ENCODE assay signal across 14 cellular contexts in genomic region chr17:38603786-38604478, GRCh38. TPM values are rescaled to one million over a fixed set of nuclear protein-coding genes. Genes with fewer than 3 reads are reported as not detected.
DNase-seq lines count a peak whose midpoint lies in the region; ATAC-seq and TF ChIP-seq lines count a peak whose summit lies in the region.
"Had no signal": no experiment of that assay in that cellular context is flagged by ENCODE, and none has a peak within 500 bp of the region (broad histone marks: within the 10 kb centered on the region; RNA-seq: fewer than 3 reads in every experiment).

No MANE protein-coding gene starts in this region.

- H3K27ac ChIP-seq in CD4-positive, alpha-beta T cell (ENCODE audit: low read depth, low read length) = no peak overlapping the region
- H3K27ac ChIP-seq in GM23338 (ENCODE audit: low read depth) (no peak overlapping the region), cingulate gyrus (ENCODE audit: low read depth, low read length) (peak overlapping the region; percentile 41)
- H3K27ac ChIP-seq: esophagus squamous epithelium, lower lobe of right lung, RWPE1, thoracic aorta had no signal

- H3K27ac Mint-ChIP-seq in CD4-positive, alpha-beta T cell = no peak overlapping the region
- H3K27ac Mint-ChIP-seq in GM23338 = no peak overlapping the region
- peak overlapping the region in 3 of 10 donors; percentile 2 to 32 (median 31) for H3K27ac Mint-ChIP-seq in naive thymus-derived CD8-positive, alpha-beta T cell
- no peak overlapping the region for H3K27ac Mint-ChIP-seq in activated CD4-positive, alpha-beta memory T cell treated with anti-CD3 and anti-CD28 coated beads, Interleukin-2, amount 10 ng/mL, durations not matched to agents 7 days and 5 days

- intact Hi-C loops in CD4-positive, alpha-beta T cell (cut with DNase I, micrococcal nuclease) = no loop called here

- H3K27me3 Mint-ChIP-seq in CD4-positive, alpha-beta T cell = peaks cover 84% of the 10 kb centered on the region
- peaks cover 52% of the 10 kb centered on the region for H3K27me3 Mint-ChIP-seq in GM23338 (ENCODE audit: insufficient read depth, low read depth, poor library complexity)
- peaks cover 16 to 78% (median 44%) of the 10 kb centered on the region in 5 donors for H3K27me3 Mint-ChIP-seq in naive thymus-derived CD8-positive, alpha-beta T cell
- peaks cover 82% of the 10 kb centered on the region for H3K27me3 Mint-ChIP-seq in activated CD4-positive, alpha-beta memory T cell treated with anti-CD3 and anti-CD28 coated beads, Interleukin-2, amount 10 ng/mL, durations not matched to agents 7 days and 5 days

- H3K9me3 Mint-ChIP-seq in CD4-positive, alpha-beta T cell = no peaks in the 10 kb centered on the region
- H3K9me3 Mint-ChIP-seq in GM23338 = no peaks in the 10 kb centered on the region; the same call in 2 of the 3 replicates
- H3K9me3 Mint-ChIP-seq in naive thymus-derived CD8-positive, alpha-beta T cell = no peaks in the 10 kb centered on the region
- no peaks in the 10 kb centered on the region for H3K9me3 Mint-ChIP-seq in activated CD4-positive, alpha-beta memory T cell treated with anti-CD3 and anti-CD28 coated beads, Interleukin-2, amount 10 ng/mL, durations not matched to agents 7 days and 5 days

- H3K36me3 ChIP-seq in GM23338 (ENCODE audit: insufficient read depth) = no peaks in the 10 kb centered on the region
- H3K36me3 ChIP-seq: esophagus squamous epithelium, lower lobe of right lung, thoracic aorta had no signal

- peaks cover 28% of the 10 kb centered on the region for H3K4me1 Mint-ChIP-seq in CD4-positive, alpha-beta T cell (ENCODE audit: low read depth)
- H3K4me1 Mint-ChIP-seq in GM23338 = peaks cover 76% of the 10 kb centered on the region
- peaks cover 16 to 35% (median 19%) of the 10 kb centered on the region in 4 donors for H3K4me1 Mint-ChIP-seq in naive thymus-derived CD8-positive, alpha-beta T cell
- peaks cover 10% of the 10 kb centered on the region for H3K4me1 Mint-ChIP-seq in activated CD4-positive, alpha-beta memory T cell treated with anti-CD3 and anti-CD28 coated beads, Interleukin-2, amount 10 ng/mL, durations not matched to agents 7 days and 5 days

- H3K36me3 Mint-ChIP-seq in CD4-positive, alpha-beta T cell (ENCODE audit: low read depth) = no peaks in the 10 kb centered on the region
- H3K36me3 Mint-ChIP-seq in GM23338 (ENCODE audit: low read depth) = no peaks in the 10 kb centered on the region
- H3K36me3 Mint-ChIP-seq in naive thymus-derived CD8-positive, alpha-beta T cell = peaks cover 0 to 3% (median 0%) of the 10 kb centered on the region in 3 donors
- no peaks in the 10 kb centered on the region for H3K36me3 Mint-ChIP-seq in activated CD4-positive, alpha-beta memory T cell treated with anti-CD3 and anti-CD28 coated beads, Interleukin-2, amount 10 ng/mL, durations not matched to agents 7 days and 5 days (ENCODE audit: low read depth)

- peak overlapping the region; percentile 16 for H3K4me3 Mint-ChIP-seq in CD4-positive, alpha-beta T cell
- peak overlapping the region; percentile 52 for H3K4me3 Mint-ChIP-seq in GM23338
- peak overlapping the region in 9 of 10 donors; percentile 1 to 64 (median 9) for H3K4me3 Mint-ChIP-seq in naive thymus-derived CD8-positive, alpha-beta T cell
- no peak overlapping the region for H3K4me3 Mint-ChIP-seq in activated CD4-positive, alpha-beta memory T cell treated with anti-CD3 and anti-CD28 coated beads, Interleukin-2, amount 10 ng/mL, durations not matched to agents 7 days and 5 days

- ATAC-seq in CD4-positive, alpha-beta T cell (ENCODE audit: poor library complexity) = no peak
- no peak for ATAC-seq in GM23338
- no peak for ATAC-seq in naive thymus-derived CD8-positive, alpha-beta T cell

- CTCF ChIA-PET in CD4-positive, alpha-beta T cell (lab: Charles Lee) = interaction anchor here (1.6 to 2.6 kb wide), 2 partner anchors 46 to 64 kb away, joined by 3 to 11 read pairs; no protein-coding TSS in a partner anchor
- CTCF ChIA-PET in activated CD4-positive, alpha-beta memory T cell treated with anti-CD3 and anti-CD28 coated beads, Interleukin-2, amount 10 ng/mL, durations not matched to agents 7 days and 5 days (lab: Charles Lee) = no interaction called here

- POLR2A ChIA-PET in CD4-positive, alpha-beta T cell (lab: Charles Lee) = no interaction called here
- POLR2A ChIA-PET in naive thymus-derived CD8-positive, alpha-beta T cell (lab: Charles Lee) = no interaction called here
- POLR2A ChIA-PET in activated CD4-positive, alpha-beta memory T cell treated with anti-CD3 and anti-CD28 coated beads, Interleukin-2, amount 10 ng/mL, durations not matched to agents 7 days and 5 days (lab: Charles Lee) = no interaction called here

- H2AFZ ChIP-seq in GM23338 = peak overlapping the region; percentile 47; the same call in 1 of the 2 replicates

- H3K9me2 ChIP-seq in GM23338 (ENCODE audit: insufficient read depth) = no peaks in the 10 kb centered on the region

- H3F3A ChIP-seq in GM23338 (replicated peaks; ENCODE audit: low read depth) = peaks cover 18% of the 10 kb centered on the region

- H3K9me3 ChIP-seq in CD4-positive, alpha-beta T cell (ENCODE audit: control insufficient read depth, low read length) = no peaks in the 10 kb centered on the region
- H3K9me3 ChIP-seq: esophagus squamous epithelium, lower lobe of right lung, thoracic aorta had no signal

- TF ChIP-seq CTCF in CD4-positive, alpha-beta T cell (IDR thresholded peaks at IDR 0.05) = no peak
- no peak for TF ChIP-seq CTCF in GM23338 (conservative IDR thresholded peaks at IDR 0.05; ENCODE audit: low read depth in 2 of 2)

- peak overlapping the region; percentile 90 for H3K4me2 ChIP-seq in GM23338

- no peaks in the 10 kb centered on the region for H3K79me2 ChIP-seq in GM23338 (replicated peaks; ENCODE audit: insufficient read depth)

- DNase-seq in CD4-positive, alpha-beta T cell = no peak
- DNase-seq in GM23338 (ENCODE audit: low spot score) (no peak), erythroblast (lab: John Stamatoyannopoulos, UW) (no peak), NCI-H146 treated with DMSO at 0.1 percent for 48 hours (lab: John Stamatoyannopoulos, UW; ENCODE audit: unreplicated experiment) (no peak)
- DNase-seq in naive thymus-derived CD8-positive, alpha-beta T cell = peak in 1 of 10 donors; percentile 55
- no peak for DNase-seq in activated T-cell treated with anti-CD3 and anti-CD28 coated beads, Interleukin-2, amount 50 U/mL, for 48 hours
- DNase-seq in activated CD4-positive, alpha-beta memory T cell treated with anti-CD3 and anti-CD28 coated beads, Interleukin-2, amount 10 ng/mL, durations not matched to agents 7 days and 5 days = no peak
- DNase-seq: activated T-cell treated with anti-CD3 and anti-CD28 coated beads, Interleukin-2, amount 50 U/mL, for 1 hour; esophagus squamous epithelium; lower lobe of right lung had no signal

- H3K27me3 ChIP-seq in CD4-positive, alpha-beta T cell (ENCODE audit: control insufficient read depth, insufficient read depth, low read length) = peaks cover 78% of the 10 kb centered on the region
- H3K27me3 ChIP-seq in GM23338 (ENCODE audit: insufficient read depth) = peaks cover 77% of the 10 kb centered on the region

- peaks cover 78% of the 10 kb centered on the region for H3K4me1 ChIP-seq in GM23338 (ENCODE audit: insufficient read depth)

- no peak for TF ChIP-seq POLR2A in erythroblast (IDR thresholded peaks at IDR 0.05; ENCODE audit: low read length)

- H3K4me3 ChIP-seq in GM23338 = peak overlapping the region; percentile 64
- H3K4me3 ChIP-seq: esophagus squamous epithelium, lower lobe of right lung, thoracic aorta had no signal

- no peaks in the 10 kb centered on the region for H4K20me1 ChIP-seq in GM23338 (replicated peaks; ENCODE audit: insufficient read depth)

TF ChIP-seq in GM23338, 12 proteins besides CTCF, POLR2A, EP300 and RAD21 (continues in another document):
- TF ChIP-seq REST (IDR thresholded peaks at IDR 0.05; ENCODE audit: unreplicated experiment) = no peak

RNA-seq across cellular contexts. Expression of gene SRCIN1, which starts 1.8 kb away (rescaled TPM):
- under 1 TPM in 1 of 2 experiments, not detected in 1; 0.06 TPM for total RNA-seq in CD4-positive, alpha-beta T cell
- 1.3 and 2.2 TPM in 2 replicates for total RNA-seq in GM23338 (2014; rRNA removed; shearing (Covaris generic))
- 0.87 TPM in 2 replicates for polyA plus RNA-seq in GM23338 (2016; fragmentation: Nextera tagmentation; extraction: Ambion mirVana)
- total RNA-seq in naive thymus-derived CD8-positive, alpha-beta T cell = under 1 TPM; 0.16 to 0.60 TPM
- polyA plus RNA-seq in naive thymus-derived CD8-positive, alpha-beta T cell = not detected
- total RNA-seq in activated CD4-positive, alpha-beta memory T cell treated with anti-CD3 and anti-CD28 coated beads, Interleukin-2, amount 10 ng/mL, durations not matched to agents 7 days and 5 days = under 1 TPM; 0.05 to 0.20 TPM
- total RNA-seq: glomerular endothelial cell, thoracic aorta had no signal
